In genomic region chr10:14555806-14556205, GRCh38 we compare ENCODE assay signal across 9 cellular contexts.
DNase-seq lines count a peak whose midpoint lies in the region; ATAC-seq, FAIRE-seq and TF ChIP-seq lines count a peak whose summit lies in the region.
"Had no signal": no experiment of that assay in that cellular context is flagged by ENCODE, and none has a peak within 500 bp of the region (broad histone marks: within the 10 kb centered on the region; RNA-seq: fewer than 3 reads in every experiment).

No MANE protein-coding gene starts in this region.

- intact Hi-C loops in kidney (cut with DNase I) = no loop called here

- TF ChIP-seq CTCF in kidney (IDR thresholded peaks at IDR 0.05; ENCODE audit: borderline replicate concordance, extremely low read depth, insufficient read depth) = no peak

- peaks cover 94% of the 10 kb centered on the region for H3K4me1 Mint-ChIP-seq in activated CD8-positive, alpha-beta memory T cell treated with anti-CD3 and anti-CD28 coated beads, Interleukin-2, amount 10 ng/mL, durations not matched to agents 7 days and 5 days
- peaks cover 91% of the 10 kb centered on the region for H3K4me1 Mint-ChIP-seq in activated T-cell treated with anti-CD3 and anti-CD28 coated beads, Interleukin-2, amount 50 U/mL, for 4 hours (ENCODE audit: low read depth)
- H3K4me1 Mint-ChIP-seq in stimulated activated naive CD8-positive, alpha-beta T cell treated with anti-CD3 and anti-CD28 coated beads, Interleukin-15, amount 100 ng/mL, for 72 hours = peaks cover 97% of the 10 kb centered on the region

- CTCF ChIA-PET in activated CD8-positive, alpha-beta memory T cell treated with anti-CD3 and anti-CD28 coated beads, Interleukin-2, amount 10 ng/mL, durations not matched to agents 7 days and 5 days (lab: Charles Lee) = interaction anchor here (0.9 to 3.1 kb wide), 6 partner anchors 13 to 370 kb away, joined by 3 to 11 read pairs (median 4); no protein-coding TSS in a partner anchor

- H3K27ac Mint-ChIP-seq in activated CD8-positive, alpha-beta memory T cell treated with anti-CD3 and anti-CD28 coated beads, Interleukin-2, amount 10 ng/mL, durations not matched to agents 7 days and 5 days = peak overlapping the region; percentile 74
- peak overlapping the region; percentile 81 to 94 for H3K27ac Mint-ChIP-seq in stimulated activated naive CD8-positive, alpha-beta T cell treated with anti-CD3 and anti-CD28 coated beads, Interleukin-15, amount 100 ng/mL, for 72 hours

- DNase-seq in activated CD8-positive, alpha-beta memory T cell treated with anti-CD3 and anti-CD28 coated beads, Interleukin-2, amount 10 ng/mL, durations not matched to agents 7 days and 5 days = no peak
- DNase-seq in activated CD8-positive, alpha-beta memory T cell treated with anti-CD3 and anti-CD28 coated beads, Interleukin-2, amount 50 U/mL, for 48 hours = no peak
- DNase-seq in activated T-cell treated with anti-CD3 and anti-CD28 coated beads, Interleukin-2, amount 50 U/mL, for 4 hours = no peak
- DNase-seq in kidney (no peak), cortex of kidney (lab: John Stamatoyannopoulos, UW) (no peak)
- DNase-seq in stimulated activated naive CD8-positive, alpha-beta T cell treated with anti-CD3 and anti-CD28 coated beads, Interleukin-15, amount 100 ng/mL, for 72 hours = no peak
- DNase-seq: adrenal gland had no signal

- no peak overlapping the region for H3K4me3 Mint-ChIP-seq in activated CD8-positive, alpha-beta memory T cell treated with anti-CD3 and anti-CD28 coated beads, Interleukin-2, amount 10 ng/mL, durations not matched to agents 7 days and 5 days
- H3K4me3 Mint-ChIP-seq in activated T-cell treated with anti-CD3 and anti-CD28 coated beads, Interleukin-2, amount 50 U/mL, for 4 hours = peak overlapping the region; percentile 44
- H3K4me3 Mint-ChIP-seq in stimulated activated naive CD8-positive, alpha-beta T cell treated with anti-CD3 and anti-CD28 coated beads, Interleukin-15, amount 100 ng/mL, for 72 hours = peak overlapping the region; percentile 17 to 58

- no peaks in the 10 kb centered on the region for H3K9me3 Mint-ChIP-seq in activated CD8-positive, alpha-beta memory T cell treated with anti-CD3 and anti-CD28 coated beads, Interleukin-2, amount 10 ng/mL, durations not matched to agents 7 days and 5 days (ENCODE audit: low read depth)
- no peaks in the 10 kb centered on the region for H3K9me3 Mint-ChIP-seq in activated T-cell treated with anti-CD3 and anti-CD28 coated beads, Interleukin-2, amount 50 U/mL, for 4 hours
- no peaks in the 10 kb centered on the region for H3K9me3 Mint-ChIP-seq in stimulated activated naive CD8-positive, alpha-beta T cell treated with anti-CD3 and anti-CD28 coated beads, Interleukin-15, amount 100 ng/mL, for 72 hours

- H3K4me1 ChIP-seq in kidney (ENCODE audit: control insufficient read depth in 1 of 2, insufficient read depth in 1 of 2, low read depth in 1 of 2, low read length in 2 of 2) = peaks cover 32 to 39% of the 10 kb centered on the region in 2 donors

- H3K36me3 ChIP-seq in kidney (ENCODE audit: control insufficient read depth in 1 of 2, insufficient read depth in 2 of 2, low read length in 2 of 2) = peaks cover 0 to 6% of the 10 kb centered on the region in 2 donors
- H3K36me3 ChIP-seq: adrenal gland had no signal

- H3K36me3 Mint-ChIP-seq in activated CD8-positive, alpha-beta memory T cell treated with anti-CD3 and anti-CD28 coated beads, Interleukin-2, amount 10 ng/mL, durations not matched to agents 7 days and 5 days = peaks cover 27% of the 10 kb centered on the region
- peaks cover 32% of the 10 kb centered on the region for H3K36me3 Mint-ChIP-seq in activated T-cell treated with anti-CD3 and anti-CD28 coated beads, Interleukin-2, amount 50 U/mL, for 4 hours (ENCODE audit: insufficient read depth)

- FAIRE-seq in kidney (lab: Jason Lieb, UNC) = no peak

- no peaks in the 10 kb centered on the region for H3K9me3 ChIP-seq in kidney (ENCODE audit: control insufficient read depth in 1 of 2, low read length in 2 of 2)
- H3K9me3 ChIP-seq: adrenal gland had no signal

- no peaks in the 10 kb centered on the region for H3K27me3 Mint-ChIP-seq in activated CD8-positive, alpha-beta memory T cell treated with anti-CD3 and anti-CD28 coated beads, Interleukin-2, amount 10 ng/mL, durations not matched to agents 7 days and 5 days
- H3K27me3 Mint-ChIP-seq in activated T-cell treated with anti-CD3 and anti-CD28 coated beads, Interleukin-2, amount 50 U/mL, for 4 hours (ENCODE audit: low read depth) = no peaks in the 10 kb centered on the region
- no peaks in the 10 kb centered on the region for H3K27me3 Mint-ChIP-seq in stimulated activated naive CD8-positive, alpha-beta T cell treated with anti-CD3 and anti-CD28 coated beads, Interleukin-15, amount 100 ng/mL, for 72 hours

- no peak for ATAC-seq in activated CD8-positive, alpha-beta memory T cell treated with anti-CD3 and anti-CD28 coated beads, Interleukin-2, amount 10 ng/mL, durations not matched to agents 7 days and 5 days
- ATAC-seq in activated T-cell treated with anti-CD3 and anti-CD28 coated beads, Interleukin-2, amount 50 U/mL, for 4 hours = no peak
- no peak for ATAC-seq in stimulated activated naive CD8-positive, alpha-beta T cell treated with anti-CD3 and anti-CD28 coated beads, Interleukin-15, amount 100 ng/mL, for 72 hours
- ATAC-seq in HG03439 (IDR thresholded peaks at IDR 0.05; ENCODE audit: unreplicated experiment) (no peak), GM19463 (IDR thresholded peaks at IDR 0.05; ENCODE audit: unreplicated experiment) (no peak)

- no peak overlapping the region for H3K4me3 ChIP-seq in kidney (ENCODE audit: low read length in 2 of 2)
- H3K4me3 ChIP-seq: adrenal gland had no signal

- H3K9ac ChIP-seq in kidney (ENCODE audit: low read length in 2 of 2) = no peak overlapping the region

- H3K27ac ChIP-seq in kidney (ENCODE audit: low read depth in 2 of 2, low read length in 2 of 2) = peak overlapping the region; percentile 22 to 79
